9 cellular contexts compared by ENCODE assay signal in genomic region chr10:5628366-5628765, GRCh38. TPM values are rescaled to one million over a fixed set of nuclear protein-coding genes. Genes with fewer than 3 reads are reported as not detected.
DNase-seq lines count a peak whose midpoint lies in the region; ATAC-seq, FAIRE-seq and TF ChIP-seq lines count a peak whose summit lies in the region.
"Had no signal": no experiment of that assay in that cellular context is flagged by ENCODE, and none has a peak within 500 bp of the region (broad histone marks: within the 10 kb centered on the region; RNA-seq: fewer than 3 reads in every experiment).

No MANE protein-coding gene starts in this region.

- H3K4me3 ChIP-seq in colonic mucosa = no peak overlapping the region
- peak overlapping the region; percentile 57 for H3K4me3 ChIP-seq in thoracic aorta

- intact Hi-C loops in activated CD4-positive, alpha-beta T cell treated with anti-CD3 and anti-CD28 coated beads, Interleukin-2, amount 10 ng/mL, durations not matched to agents 24 days and 14 days (cut with micrococcal nuclease) = loop anchor here (2.0 to 5.0 kb wide), 5 partner anchors 54 to 780 kb away; partner anchors contain the start of gene TASOR2
- intact Hi-C loops in colonic mucosa (cut with DNase I) = loop anchor here (5.0 kb wide), 1 partner anchor 89 kb away; no protein-coding TSS in a partner anchor

- H3K27me3 ChIP-seq in colonic mucosa (no peaks in the 10 kb centered on the region), thoracic aorta (replicated peaks; ENCODE audit: insufficient read depth) (no peaks in the 10 kb centered on the region)

- peaks cover 4% of the 10 kb centered on the region for H3K27me3 Mint-ChIP-seq in activated CD4-positive, alpha-beta T cell treated with anti-CD3 and anti-CD28 coated beads, Interleukin-2, amount 10 ng/mL, durations not matched to agents 24 days and 14 days
- H3K27me3 Mint-ChIP-seq in mesothelial cell of epicardium (ENCODE audit: low read depth) = no peaks in the 10 kb centered on the region

- FAIRE-seq in H54 (lab: Jason Lieb, UNC) = no peak

- peak overlapping the region; percentile 47 for H3K27ac ChIP-seq in colonic mucosa
- H3K27ac ChIP-seq in thoracic aorta = peak overlapping the region; percentile 73 to 78

- DNase-seq in activated CD4-positive, alpha-beta T cell treated with anti-CD3 and anti-CD28 coated beads, Interleukin-2, amount 10 ng/mL, durations not matched to agents 24 days and 14 days = no peak
- no peak for DNase-seq in activated CD4-positive, alpha-beta T cell treated with anti-CD3 and anti-CD28 coated beads, Interleukin-2, amount 50 U/mL, for 1 hour
- DNase-seq in colonic mucosa (peak; percentile 27), mesothelial cell of epicardium (ENCODE audit: low spot score in 2 of 2, unreplicated experiment in 2 of 2) (no peak), thoracic aorta (ENCODE audit: low spot score) (no peak), SKM-1 treated with dmso at 0.1 percent for 144 hours (lab: John Stamatoyannopoulos, UW; ENCODE audit: unreplicated experiment) (no peak), H54 (ENCODE audit: insufficient read length, low spot score) (no peak), ureter (ENCODE audit: low spot score) (no peak)
- DNase-seq: NCI-H187 treated with DMSO at 0.1 percent for 48 hours had no signal

- H3K36me3 ChIP-seq in colonic mucosa = no peaks in the 10 kb centered on the region
- no peaks in the 10 kb centered on the region for H3K36me3 ChIP-seq in thoracic aorta

- H3K4me1 Mint-ChIP-seq in activated CD4-positive, alpha-beta T cell treated with anti-CD3 and anti-CD28 coated beads, Interleukin-2, amount 10 ng/mL, durations not matched to agents 24 days and 14 days = peaks cover 20% of the 10 kb centered on the region
- peaks cover 43% of the 10 kb centered on the region for H3K4me1 Mint-ChIP-seq in mesothelial cell of epicardium

- H3K9me3 ChIP-seq in colonic mucosa (no peaks in the 10 kb centered on the region), thoracic aorta (no peaks in the 10 kb centered on the region)

- H3K9ac ChIP-seq in colonic mucosa (ENCODE audit: low read depth in 2 of 2, low read length in 2 of 2) = peak overlapping the region in 1 of 2 donors; percentile 58

- H3K4me3 Mint-ChIP-seq in activated CD4-positive, alpha-beta T cell treated with anti-CD3 and anti-CD28 coated beads, Interleukin-2, amount 10 ng/mL, durations not matched to agents 24 days and 14 days = peak overlapping the region; percentile 50
- H3K4me3 Mint-ChIP-seq in mesothelial cell of epicardium = peak overlapping the region; percentile 24

- TF ChIP-seq POLR2A in H54 (IDR thresholded peaks at IDR 0.05; ENCODE audit: low read depth, low read length) = no peak

- H3K9me3 Mint-ChIP-seq in activated CD4-positive, alpha-beta T cell treated with anti-CD3 and anti-CD28 coated beads, Interleukin-2, amount 10 ng/mL, durations not matched to agents 24 days and 14 days = no peaks in the 10 kb centered on the region
- H3K9me3 Mint-ChIP-seq in mesothelial cell of epicardium = no peaks in the 10 kb centered on the region

- H3K4me1 ChIP-seq in colonic mucosa = peaks cover 4% of the 10 kb centered on the region
- peaks cover 20 to 81% of the 10 kb centered on the region in 2 donors for H3K4me1 ChIP-seq in thoracic aorta (ENCODE audit: control insufficient read depth in 1 of 2, low read depth in 2 of 2)

- no peaks in the 10 kb centered on the region for H3K36me3 Mint-ChIP-seq in activated CD4-positive, alpha-beta T cell treated with anti-CD3 and anti-CD28 coated beads, Interleukin-2, amount 10 ng/mL, durations not matched to agents 24 days and 14 days (ENCODE audit: low read depth)
- no peaks in the 10 kb centered on the region for H3K36me3 Mint-ChIP-seq in mesothelial cell of epicardium

- ATAC-seq in thoracic aorta (ENCODE audit: insufficient number of reproducible peaks, low FRiP score, low read depth) = no peak

- TF ChIP-seq CTCF in colonic mucosa (IDR thresholded peaks at IDR 0.05) = no peak
- no peak for TF ChIP-seq CTCF in mesothelial cell of epicardium (IDR thresholded peaks at IDR 0.05; ENCODE audit: unreplicated experiment)
- TF ChIP-seq CTCF in thoracic aorta (IDR thresholded peaks at IDR 0.05) = no peak

- H3K27ac Mint-ChIP-seq in activated CD4-positive, alpha-beta T cell treated with anti-CD3 and anti-CD28 coated beads, Interleukin-2, amount 10 ng/mL, durations not matched to agents 24 days and 14 days = peak overlapping the region; percentile 87
- peak overlapping the region; percentile 86 for H3K27ac Mint-ChIP-seq in mesothelial cell of epicardium

RNA-seq across cellular contexts. Expression of gene ASB13, which starts 38.0 kb away (rescaled TPM):
- 13.5 and 14.5 TPM in 2 replicates for total RNA-seq in activated CD4-positive, alpha-beta T cell treated with anti-CD3 and anti-CD28 coated beads, Interleukin-2, amount 10 ng/mL, durations not matched to agents 24 days and 14 days
- total RNA-seq in colonic mucosa = 10 to 100 TPM; 36.1 to 36.2 TPM
- 26.3 to 28.5 TPM (median 28.0 TPM) in 3 replicates for total RNA-seq in mesothelial cell of epicardium
- total RNA-seq in thoracic aorta = 10 to 100 TPM; 15.8 to 16.0 TPM
- 33.8 TPM for total RNA-seq in ureter

RNA-seq across cellular contexts. Expression of gene TASOR2, which starts 56.3 kb away (rescaled TPM):
- total RNA-seq in activated CD4-positive, alpha-beta T cell treated with anti-CD3 and anti-CD28 coated beads, Interleukin-2, amount 10 ng/mL, durations not matched to agents 24 days and 14 days = 78.2 and 92.3 TPM in 2 replicates
- total RNA-seq in colonic mucosa (10 to 100 TPM; 41.4 to 57.2 TPM), mesothelial cell of epicardium (75.2 to 90.1 TPM (median 80.3 TPM) in 3 replicates), thoracic aorta (100 to 1,000 TPM in 1 of 2 donors, 10 to 100 TPM in 1; 43.9 to 123 TPM), ureter (99.2 TPM)
